37 cellular contexts compared by ENCODE assay signal in the genomic region with DNA sequence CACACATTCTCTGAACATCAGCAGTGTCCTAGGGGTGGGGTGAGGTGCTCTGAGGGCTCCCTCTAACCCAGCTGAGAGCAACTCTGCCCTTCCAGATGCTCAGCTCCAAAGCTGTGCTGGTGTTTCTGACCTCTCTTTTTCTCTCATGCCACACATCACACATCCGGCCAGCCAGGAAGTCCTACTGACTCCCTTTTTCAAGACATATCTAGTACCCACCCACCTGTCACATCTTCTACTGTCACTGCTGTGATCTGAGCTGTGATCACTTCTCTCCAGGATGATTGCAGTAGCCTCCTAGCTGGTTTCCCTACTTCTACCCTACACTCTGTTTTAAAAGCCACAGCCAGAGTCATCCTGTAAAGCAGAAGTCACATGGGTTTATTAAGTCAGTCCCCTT. TPM values are rescaled to one million over a fixed set of nuclear protein-coding genes. Genes with fewer than 3 reads are reported as not detected.
"Had no signal": no experiment of that assay in that cellular context is flagged by ENCODE, and none has a peak within 500 bp of the region (broad histone marks: within the 10 kb centered on the region; RNA-seq: fewer than 3 reads in every experiment).

No MANE protein-coding gene starts in this region.

- FAIRE-seq: bronchial epithelial cell, colon, RCC 7860, TTC549 had no signal

- H3K27ac ChIP-seq: adrenal gland, KMS-11, RWPE1 had no signal

- H3K4me3 Mint-ChIP-seq: activated CD4-positive, alpha-beta memory T cell treated with anti-CD3 and anti-CD28 coated beads, Interleukin-2, amount 10 ng/mL, durations not matched to agents 7 days and 5 days; activated CD4-positive, alpha-beta T cell treated with anti-CD3 and anti-CD28 coated beads for 36 hours; activated naive CD4-positive, alpha-beta T cell treated with anti-CD3 and anti-CD28 coated beads, Interleukin-2, amount 50 U/mL, for 24 hours; brain had no signal

- H3K9me3 ChIP-seq: adrenal gland had no signal

- H3K9me3 Mint-ChIP-seq: activated CD4-positive, alpha-beta memory T cell treated with anti-CD3 and anti-CD28 coated beads, Interleukin-2, amount 10 ng/mL, durations not matched to agents 7 days and 5 days; activated naive CD4-positive, alpha-beta T cell treated with anti-CD3 and anti-CD28 coated beads, Interleukin-2, amount 50 U/mL, for 24 hours; activated T-helper 2 cell treated with anti-CD3 and anti-CD28 coated beads, Interferon-gamma antibody, Interleukin-2, Interleukin-4, amounts not matched to agents 10 μg/mL and 5 μg/mL and 100 μg/mL, durations not matched to agents 14 hours and 24 hours and 36 hours; brain had no signal

- H3K36me3 ChIP-seq: adrenal gland had no signal

- H3K4me3 ChIP-seq: adrenal gland had no signal

- H3K4me2 ChIP-seq: KMS-11 had no signal

- DNase-seq: activated CD4-positive, alpha-beta memory T cell treated with anti-CD3 and anti-CD28 coated beads, Interleukin-2, amount 10 ng/mL, durations not matched to agents 7 days and 5 days; activated CD4-positive, alpha-beta T cell treated with anti-CD3 and anti-CD28 coated beads for 36 hours; activated CD4-positive, alpha-beta T cell treated with anti-CD3 and anti-CD28 coated beads, Interleukin-2, amount 50 U/mL, for 1 hour; activated CD8-positive, alpha-beta memory T cell treated with anti-CD3 and anti-CD28 coated beads, Interleukin-2, amount 50 U/mL, for 48 hours; activated gamma-delta T cell; activated naive CD4-positive, alpha-beta T cell treated with Interleukin-2 at 50 U/mL for 16 hours; adrenal gland; caudate nucleus; MM.1S; MV-4-11; NCI-H1092; NCI-H1436 treated with DMSO at 0.1 percent for 48 hours; NCI-H1694 treated with DMSO at 0.1 percent for 48 hours; NCI-H2029; NCI-H345; NCI-H524 treated with DMSO at 0.1 percent for 48 hours; NK-92 treated with Interleukin-12 subunit alpha and Interleukin-12 subunit beta, amount 100 ng/mL, for 24 hours; PC-3; SIG-M5; SW 1271; T-helper 1 cell had no signal

- H3K9ac ChIP-seq: KMS-11 had no signal

- ATAC-seq: activated CD4-positive, alpha-beta T cell treated with anti-CD3 and anti-CD28 coated beads for 36 hours; activated CD4-positive, CD25-positive, alpha-beta regulatory T cell treated with anti-CD3 and anti-CD28 coated beads, Interleukin-2, amount 50 U/mL, for 24 hours; PC-3; Right ventricle myocardium inferior; SK-N-SH treated with all-trans-retinoic acid at 6 μM for 48 hours had no signal

- H3K27ac Mint-ChIP-seq: activated CD4-positive, alpha-beta memory T cell treated with anti-CD3 and anti-CD28 coated beads, Interleukin-2, amount 10 ng/mL, durations not matched to agents 7 days and 5 days; activated CD4-positive, alpha-beta T cell treated with anti-CD3 and anti-CD28 coated beads for 36 hours; activated naive CD4-positive, alpha-beta T cell treated with anti-CD3 and anti-CD28 coated beads, Interleukin-2, amount 50 U/mL, for 24 hours; activated T-helper 2 cell treated with anti-CD3 and anti-CD28 coated beads, Interferon-gamma antibody, Interleukin-2, Interleukin-4, amounts not matched to agents 10 μg/mL and 5 μg/mL and 100 μg/mL, durations not matched to agents 14 hours and 24 hours and 36 hours had no signal

- H3K36me3 Mint-ChIP-seq: activated naive CD4-positive, alpha-beta T cell treated with anti-CD3 and anti-CD28 coated beads, Interleukin-2, amount 50 U/mL, for 24 hours; brain had no signal

RNA-seq across cellular contexts. Expression of gene MASP1, which starts 30.2 kb away (rescaled TPM):
- total RNA-seq: activated CD4-positive, alpha-beta memory T cell treated with anti-CD3 and anti-CD28 coated beads, Interleukin-2, amount 10 ng/mL, durations not matched to agents 7 days and 5 days; activated CD4-positive, alpha-beta T cell treated with anti-CD3 and anti-CD28 coated beads for 36 hours; activated T-helper 2 cell treated with anti-CD3 and anti-CD28 coated beads, Interferon-gamma antibody, Interleukin-2, Interleukin-4, amounts not matched to agents 10 μg/mL and 5 μg/mL and 100 μg/mL, durations not matched to agents 14 hours and 24 hours and 36 hours; LHCN-M2; SK-MEL-5; T-helper 2 cell treated with Interferon-gamma antibody and Interleukin-4, amounts not matched to agents 100 ng/mL and 5 ng/mL, for 36 hours had no signal

RNA-seq across cellular contexts. Expression of gene RTP4, which starts 46.4 kb away (rescaled TPM):
- total RNA-seq: LHCN-M2, NCI-H460 had no signal
